Comparison of ENCODE assay signal across 1 cellular context in genomic region chr11:75249704-75250103, GRCh38.
TF ChIP-seq lines count a peak whose summit lies in the region.

No MANE protein-coding gene starts in this region.

TF ChIP-seq in HepG2, 621 proteins besides CTCF, POLR2A, EP300 and RAD21 (continued from another document):
- no peak for TF ChIP-seq STAT6 (CRISPR knock-in tag; IDR thresholded peaks at IDR 0.05; ENCODE audit: borderline replicate concordance)
- no peak for TF ChIP-seq TSC22D2 (CRISPR knock-in tag; IDR thresholded peaks at IDR 0.05; ENCODE audit: borderline replicate concordance)
- no peak for TF ChIP-seq ZNF607 (CRISPR knock-in tag; IDR thresholded peaks at IDR 0.05; ENCODE audit: borderline replicate concordance)
- TF ChIP-seq ZNF263 (CRISPR knock-in tag; IDR thresholded peaks at IDR 0.05): no peak
- TF ChIP-seq RORA (CRISPR knock-in tag; IDR thresholded peaks at IDR 0.05): no peak
- no peak for TF ChIP-seq HOXA5 (CRISPR knock-in tag; IDR thresholded peaks at IDR 0.05)
- no peak for TF ChIP-seq BRCA1 (CRISPR knock-in tag; IDR thresholded peaks at IDR 0.05)
- no peak for TF ChIP-seq RFX5 (IDR thresholded peaks at IDR 0.05; ENCODE audit: low read depth, low read length)
- TF ChIP-seq ZFP90 (CRISPR knock-in tag; IDR thresholded peaks at IDR 0.05; ENCODE audit: borderline replicate concordance): no peak
- TF ChIP-seq KLF9 (CRISPR knock-in tag; IDR thresholded peaks at IDR 0.05; ENCODE audit: low read depth): no peak
- TF ChIP-seq, protein P1, sequence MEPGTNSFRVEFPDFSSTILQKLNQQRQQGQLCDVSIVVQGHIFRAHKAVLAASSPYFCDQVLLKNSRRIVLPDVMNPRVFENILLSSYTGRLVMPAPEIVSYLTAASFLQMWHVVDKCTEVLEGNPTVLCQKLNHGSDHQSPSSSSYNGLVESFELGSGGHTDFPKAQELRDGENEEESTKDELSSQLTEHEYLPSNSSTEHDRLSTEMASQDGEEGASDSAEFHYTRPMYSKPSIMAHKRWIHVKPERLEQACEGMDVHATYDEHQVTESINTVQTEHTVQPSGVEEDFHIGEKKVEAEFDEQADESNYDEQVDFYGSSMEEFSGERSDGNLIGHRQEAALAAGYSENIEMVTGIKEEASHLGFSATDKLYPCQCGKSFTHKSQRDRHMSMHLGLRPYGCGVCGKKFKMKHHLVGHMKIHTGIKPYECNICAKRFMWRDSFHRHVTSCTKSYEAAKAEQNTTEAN (CRISPR knock-in tag; conservative IDR thresholded peaks at IDR 0.05): no peak
- TF ChIP-seq ZSCAN25 (CRISPR knock-in tag; IDR thresholded peaks at IDR 0.05): no peak
- no peak for TF ChIP-seq KLF6 (CRISPR knock-in tag; IDR thresholded peaks at IDR 0.05)
